In the genomic region with DNA sequence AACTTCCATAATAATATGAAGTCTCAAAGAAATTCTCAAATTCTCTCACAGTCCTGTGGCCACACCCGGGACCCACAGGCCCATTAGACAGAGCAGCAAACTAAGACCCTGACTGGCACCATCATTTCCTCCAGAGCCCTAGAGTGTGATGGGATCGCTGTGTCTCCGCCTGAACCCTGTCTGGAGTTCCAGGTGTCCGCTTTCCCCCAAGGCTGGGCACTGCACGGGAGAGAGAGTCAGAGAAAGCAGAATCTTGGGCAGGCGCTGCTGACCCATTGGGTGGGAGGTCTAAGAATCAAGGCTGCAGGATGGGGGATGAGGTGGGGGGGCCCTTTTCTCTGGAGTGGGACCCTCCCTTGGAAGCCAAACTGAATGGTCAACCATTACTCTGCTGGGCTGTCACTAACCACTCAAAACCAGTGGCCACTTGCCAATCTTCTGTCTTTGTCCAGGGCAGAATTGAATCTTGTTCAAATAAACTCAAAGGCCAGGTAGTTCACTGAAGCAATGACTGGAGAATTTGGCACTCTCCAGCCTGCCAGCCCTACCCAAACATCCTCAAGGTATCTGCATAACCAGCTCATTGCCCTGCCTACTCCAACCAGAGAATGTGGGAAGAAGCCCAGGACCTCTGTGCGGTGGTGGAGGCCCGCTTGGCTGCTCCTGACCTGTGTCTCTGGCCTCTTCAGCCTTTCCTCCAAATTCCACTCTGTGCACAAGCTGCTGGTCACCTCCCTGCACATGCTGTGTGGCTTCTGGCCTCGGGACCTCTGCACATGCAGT, we compare ENCODE assay signal across 19 cellular contexts.
DNase-seq lines count a peak whose midpoint lies in the region; ATAC-seq, FAIRE-seq and TF ChIP-seq lines count a peak whose summit lies in the region.
"Had no signal": no experiment of that assay in that cellular context is flagged by ENCODE, and none has a peak within 500 bp of the region (broad histone marks: within the 10 kb centered on the region; RNA-seq: fewer than 3 reads in every experiment).

No MANE protein-coding gene starts in this region.

- WGBS in H1 (ENCODE audit: extremely low coverage in 1 of 2, insufficient coverage in 1 of 2, insufficient read length in 1 of 2, insufficient replicate concordance in 2 of 2, low coverage in 1 of 2, low lambda C conversion rate in 2 of 2, missing lambda C conversion rate in 1 of 2), 2 experiments: 77% methylated on average over 9 of the region's 9 CpGs; no CpG with 5 or more reads in 1 of the 2 experiments

- no peaks in the 10 kb centered on the region for H3K79me2 ChIP-seq in H1 (ENCODE audit: control insufficient read depth in 1 of 2, insufficient read depth in 2 of 2, low read length in 2 of 2)

- H3K9ac ChIP-seq in H1 (replicated peaks in 1 of 4; ENCODE audit: extremely low read depth in 1 of 4, low read depth in 3 of 4, low read length in 3 of 4): no peak overlapping the region

- no peaks in the 10 kb centered on the region for H3K36me3 Mint-ChIP-seq in activated naive CD8-positive, alpha-beta T cell treated with anti-CD3 and anti-CD28 coated beads for 36 hours
- H3K36me3 Mint-ChIP-seq in activated naive CD8-positive, alpha-beta T cell treated with anti-CD3 and anti-CD28 coated beads, Interleukin-2, amount 50 U/mL, for 24 hours (ENCODE audit: low read depth): no peaks in the 10 kb centered on the region
- H3K36me3 Mint-ChIP-seq in type B pancreatic cell: no peaks in the 10 kb centered on the region

- intact Hi-C loops in upper lobe of right lung (cut with DNase I): no loop called here

- TF ChIP-seq RAD21 in H1 (IDR thresholded peaks at IDR 0.05 in 1 of 2, conservative IDR thresholded peaks at IDR 0.05 in 1 of 2; ENCODE audit: low read depth in 2 of 2, low read length in 2 of 2): no peak

- no peaks in the 10 kb centered on the region for H3K36me3 ChIP-seq in H1 (ENCODE audit: control insufficient read depth in 2 of 4, insufficient read depth in 4 of 4, low read length in 3 of 4)
- no peaks in the 10 kb centered on the region for H3K36me3 ChIP-seq in upper lobe of right lung
- H3K36me3 ChIP-seq: heart left ventricle, ovary had no signal

- H3K27me3 ChIP-seq in H1 (replicated peaks in 1 of 4; ENCODE audit: control insufficient read depth in 3 of 4, extremely low read depth in 1 of 4, insufficient read depth in 3 of 4, low read length in 3 of 4) (no peaks in the 10 kb centered on the region), upper lobe of right lung (no peaks in the 10 kb centered on the region)
- H3K27me3 ChIP-seq: heart left ventricle, ovary had no signal

- H3K27me3 Mint-ChIP-seq in activated naive CD8-positive, alpha-beta T cell treated with anti-CD3 and anti-CD28 coated beads for 36 hours: peaks cover 33% of the 10 kb centered on the region
- H3K27me3 Mint-ChIP-seq in activated naive CD8-positive, alpha-beta T cell treated with anti-CD3 and anti-CD28 coated beads, Interleukin-2, amount 50 U/mL, for 24 hours: peaks cover 32% of the 10 kb centered on the region
- no peaks in the 10 kb centered on the region for H3K27me3 Mint-ChIP-seq in type B pancreatic cell

- H3K27ac Mint-ChIP-seq in activated naive CD8-positive, alpha-beta T cell treated with anti-CD3 and anti-CD28 coated beads for 36 hours: peak overlapping the region; percentile 40
- no peak overlapping the region for H3K27ac Mint-ChIP-seq in activated naive CD8-positive, alpha-beta T cell treated with anti-CD3 and anti-CD28 coated beads, Interleukin-2, amount 50 U/mL, for 24 hours
- no peak overlapping the region for H3K27ac Mint-ChIP-seq in type B pancreatic cell
- H3K27ac Mint-ChIP-seq: activated T-helper 1 cell treated with anti-CD3 and anti-CD28 coated beads, Interleukin-12 subunit alpha, Interleukin-12 subunit beta, Interleukin-2, Interleukin-4 antibody, amounts not matched to agents 30 ng/mL and 10 ng/mL and 1 ng/mL, durations not matched to agents 14 hours and 24 hours and 36 hours; H9 had no signal

- no peaks in the 10 kb centered on the region for H4K20me1 ChIP-seq in H1 (replicated peaks in 1 of 2; ENCODE audit: control insufficient read depth in 1 of 2, insufficient read depth in 2 of 2, low read length in 2 of 2)

- H3K4me3 Mint-ChIP-seq in activated naive CD8-positive, alpha-beta T cell treated with anti-CD3 and anti-CD28 coated beads for 36 hours: no peak overlapping the region
- H3K4me3 Mint-ChIP-seq in activated naive CD8-positive, alpha-beta T cell treated with anti-CD3 and anti-CD28 coated beads, Interleukin-2, amount 50 U/mL, for 24 hours: no peak overlapping the region
- H3K4me3 Mint-ChIP-seq in type B pancreatic cell: no peak overlapping the region
- H3K4me3 Mint-ChIP-seq: activated T-helper 1 cell treated with anti-CD3 and anti-CD28 coated beads, Interleukin-12 subunit alpha, Interleukin-12 subunit beta, Interleukin-2, Interleukin-4 antibody, amounts not matched to agents 30 ng/mL and 10 ng/mL and 1 ng/mL, durations not matched to agents 14 hours and 24 hours and 36 hours; H9 had no signal

- H3K4me1 Mint-ChIP-seq in activated naive CD8-positive, alpha-beta T cell treated with anti-CD3 and anti-CD28 coated beads for 36 hours: peaks cover 2% of the 10 kb centered on the region
- H3K4me1 Mint-ChIP-seq in activated naive CD8-positive, alpha-beta T cell treated with anti-CD3 and anti-CD28 coated beads, Interleukin-2, amount 50 U/mL, for 24 hours: no peaks in the 10 kb centered on the region
- H3K4me1 Mint-ChIP-seq in type B pancreatic cell (ENCODE audit: unreplicated experiment): peaks cover 54% of the 10 kb centered on the region

- no peak overlapping the region for H2BK12ac ChIP-seq in H1 (ENCODE audit: low read depth, low read length)

- H3K23ac ChIP-seq in H1 (ENCODE audit: insufficient read length): no peak overlapping the region

- H2BK5ac ChIP-seq in H1 (ENCODE audit: low read depth, low read length): no peak overlapping the region

- H2BK20ac ChIP-seq in H1 (ENCODE audit: low read length): no peak overlapping the region

- no peak overlapping the region for H3K56ac ChIP-seq in H1 (replicated peaks; ENCODE audit: insufficient read length, low read depth, low read length)

- no peak overlapping the region for H3K14ac ChIP-seq in H1 (ENCODE audit: insufficient read length)

- FAIRE-seq in H1 (lab: Jason Lieb, UNC): no peak
- FAIRE-seq: A204.1, islet of Langerhans had no signal

- TF ChIP-seq CTCF in H1 (IDR thresholded peaks at IDR 0.05; ENCODE audit: control extremely low read depth in 1 of 3, insufficient read depth in 1 of 3, low read depth in 1 of 3, low read length in 3 of 3) (no peak), upper lobe of right lung (IDR thresholded peaks at IDR 0.05) (no peak), type B pancreatic cell (conservative IDR thresholded peaks at IDR 0.05) (no peak)

- H3K79me1 ChIP-seq in H1 (ENCODE audit: low read depth, low read length): no peaks in the 10 kb centered on the region

- H2AFZ ChIP-seq in H1 (ENCODE audit: low read length): no peak overlapping the region

- CTCF ChIA-PET in H1 (lab: Charles Lee; ENCODE audit: partially characterized antibody): no interaction called here

- no peak for TF ChIP-seq POLR2A in H1 (IDR thresholded peaks at IDR 0.05; ENCODE audit: control extremely low read depth in 1 of 2, low read depth in 2 of 2, low read length in 2 of 2)

- H3K4ac ChIP-seq in H1 (replicated peaks; ENCODE audit: insufficient read length, low read depth, low read length): no peak overlapping the region

- no peaks in the 10 kb centered on the region for H3K9me3 Mint-ChIP-seq in activated naive CD8-positive, alpha-beta T cell treated with anti-CD3 and anti-CD28 coated beads for 36 hours
- no peaks in the 10 kb centered on the region for H3K9me3 Mint-ChIP-seq in activated naive CD8-positive, alpha-beta T cell treated with anti-CD3 and anti-CD28 coated beads, Interleukin-2, amount 50 U/mL, for 24 hours
- H3K9me3 Mint-ChIP-seq in type B pancreatic cell: no peaks in the 10 kb centered on the region
- H3K9me3 Mint-ChIP-seq: activated T-helper 1 cell treated with anti-CD3 and anti-CD28 coated beads, Interleukin-12 subunit alpha, Interleukin-12 subunit beta, Interleukin-2, Interleukin-4 antibody, amounts not matched to agents 30 ng/mL and 10 ng/mL and 1 ng/mL, durations not matched to agents 14 hours and 24 hours and 36 hours; H9 had no signal

- no peak overlapping the region for H2BK15ac ChIP-seq in H1 (ENCODE audit: low read length)

- H3K9me3 ChIP-seq in H1 (ENCODE audit: insufficient read depth in 2 of 2, low read depth in 1 of 2, low read length in 1 of 2) (no peaks in the 10 kb centered on the region), upper lobe of right lung (no peaks in the 10 kb centered on the region)
- H3K9me3 ChIP-seq: heart left ventricle, ovary had no signal

- no peak for DNase-seq in activated naive CD8-positive, alpha-beta T cell treated with anti-CD3 and anti-CD28 coated beads for 36 hours
- DNase-seq in activated naive CD8-positive, alpha-beta T cell treated with anti-CD3 and anti-CD28 coated beads, Interleukin-2, amount 50 U/mL, for 24 hours: no peak
- DNase-seq in H1 (ENCODE audit: low read depth in 1 of 2, low spot score in 2 of 2): no peak
- DNase-seq in mucosa of gallbladder (ENCODE audit: low spot score): peak; percentile 62
- no peak for DNase-seq in upper lobe of right lung
- DNase-seq in GF-D8 (lab: John Stamatoyannopoulos, UW): no peak
- DNase-seq in type B pancreatic cell (ENCODE audit: extremely low spot score, unreplicated experiment): no peak
- DNase-seq in NCI-H2171 (lab: John Stamatoyannopoulos, UW): no peak
- DNase-seq: DMS79, H9, NCI-H146, NCI-H446 treated with DMSO at 0.1 percent for 48 hours had no signal

- H3K4me1 ChIP-seq in H1 (replicated peaks in 1 of 4; ENCODE audit: control insufficient read depth in 3 of 4, insufficient read depth in 4 of 4, low read length in 3 of 4) (peaks cover 0 to 2% (median 0%) of the 10 kb centered on the region in 4 experiments; a peak in 2 of 7 replicates), upper lobe of right lung (peaks cover 9% of the 10 kb centered on the region)

- H2BK120ac ChIP-seq in H1 (replicated peaks; ENCODE audit: low read depth, low read length): no peak overlapping the region

- no peak overlapping the region for H4K5ac ChIP-seq in H1 (ENCODE audit: insufficient read length, low read depth, low read length)

- ATAC-seq in activated naive CD8-positive, alpha-beta T cell treated with anti-CD3 and anti-CD28 coated beads, Interleukin-2, amount 50 U/mL, for 24 hours: no peak
- ATAC-seq in upper lobe of right lung: peak; percentile 90
- ATAC-seq: activated CD4-positive, CD25-positive, alpha-beta regulatory T cell treated with anti-CD3 and anti-CD28 coated beads, Interleukin-2, amount 50 U/mL, for 24 hours had no signal

- H3K27ac ChIP-seq in H1 (ENCODE audit: low read depth, low read length): no peak overlapping the region
- H3K27ac ChIP-seq in upper lobe of right lung: no peak overlapping the region
- H3K27ac ChIP-seq: C4-2B, heart left ventricle, ovary had no signal

- no peak overlapping the region for H3K18ac ChIP-seq in H1 (ENCODE audit: extremely low read depth, low read length)

- H3K4me2 ChIP-seq in H1 (ENCODE audit: insufficient read depth in 1 of 2, low read depth in 2 of 2, low read length in 2 of 2): no peak overlapping the region

- TF ChIP-seq EP300 in H1 (IDR thresholded peaks at IDR 0.05; ENCODE audit: borderline replicate concordance in 1 of 2, low read depth in 2 of 2, low read length in 2 of 2): no peak

- POLR2A ChIA-PET in H1 (lab: Charles Lee; ENCODE audit: partially characterized antibody): no interaction called here

- H4K91ac ChIP-seq in H1 (replicated peaks; ENCODE audit: insufficient read length, low read length): no peak overlapping the region

- 0 out of 2 replicates have a peak overlapping the region, but pooled peaks have one; percentile 69 for H4K8ac ChIP-seq in H1 (ENCODE audit: extremely low read depth, insufficient read depth, low read length)

- H3K4me3 ChIP-seq in H1 (ENCODE audit: extremely low read depth in 1 of 4, insufficient read depth in 2 of 4, low read depth in 3 of 4, low read length in 4 of 4) (no peak overlapping the region), upper lobe of right lung (no peak overlapping the region)
- H3K4me3 ChIP-seq: heart left ventricle, ovary had no signal

- H2AK5ac ChIP-seq in H1 (ENCODE audit: low read depth, low read length): no peak overlapping the region

- peaks cover 7% of the 10 kb centered on the region; the same call in 1 of the 2 replicates for H3K23me2 ChIP-seq in H1 (ENCODE audit: low read depth, low read length)
